Comparison of ENCODE assay signal across 15 cellular contexts in genomic region chr7:114088541-114088940, GRCh38.
DNase-seq lines count a peak whose midpoint lies in the region; ATAC-seq and TF ChIP-seq lines count a peak whose summit lies in the region.
"Had no signal": no experiment of that assay in that cellular context is flagged by ENCODE, and none has a peak within 500 bp of the region (broad histone marks: within the 10 kb centered on the region; RNA-seq: fewer than 3 reads in every experiment).

No MANE protein-coding gene starts in this region.

- intact Hi-C loops in body of pancreas (cut with DNase I), result no loop called here

- H3K4me1 Mint-ChIP-seq in H9, result peaks cover 30 to 32% of the 10 kb centered on the region in 2 experiments

- H3K56ac ChIP-seq in H9 (ENCODE audit: insufficient read length, low read depth, low read length), result no peak overlapping the region

- no peak overlapping the region for H4K5ac ChIP-seq in H9 (ENCODE audit: insufficient read length, low read depth, low read length)

- H3K4ac ChIP-seq in H9 (ENCODE audit: low read depth, low read length), result no peak overlapping the region

- H3K9ac ChIP-seq in H9 (ENCODE audit: extremely low read depth, insufficient read length, low read length), result no peak overlapping the region
- H3K9ac ChIP-seq in iPS-20b (ENCODE audit: low read depth, low read length), result no peak overlapping the region
- peak overlapping the region; percentile 77 to 98 (median 88) for H3K9ac ChIP-seq in skeletal muscle tissue (ENCODE audit: low read depth in 1 of 3, low read length in 3 of 3)
- H3K9ac ChIP-seq: parathyroid adenoma had no signal

- H3K27me3 ChIP-seq in H9 (ENCODE audit: insufficient read depth, low read length) (peaks cover 30% of the 10 kb centered on the region), body of pancreas (no peaks in the 10 kb centered on the region), iPS-20b (ENCODE audit: insufficient read depth, low read length) (peaks cover 72% of the 10 kb centered on the region), skeletal muscle tissue (ENCODE audit: control insufficient read depth in 3 of 3, insufficient read depth in 3 of 3, low read length in 3 of 3) (peaks cover 0 to 7% (median 3%) of the 10 kb centered on the region in 3 donors), HAP-1 (ENCODE audit: low read depth) (peaks cover 59% of the 10 kb centered on the region)

- H4K20me1 ChIP-seq in H9 (ENCODE audit: control insufficient read depth, insufficient read depth, insufficient read length), result no peaks in the 10 kb centered on the region

- no peak overlapping the region for H2BK120ac ChIP-seq in H9 (ENCODE audit: low read depth, low read length, poor library complexity, severe bottlenecking)

- no peak overlapping the region for H3K18ac ChIP-seq in H9 (ENCODE audit: insufficient read length, low read depth, low read length)

- no peaks in the 10 kb centered on the region for H3K79me2 ChIP-seq in H9 (ENCODE audit: insufficient read depth, low read length)
- H3K79me2 ChIP-seq: parathyroid adenoma had no signal

- H3K4me3 Mint-ChIP-seq in H9, result peak overlapping the region in 1 of 2 experiments; percentile 87; a peak in 3 of 5 replicates

- no peaks in the 10 kb centered on the region for H3K79me1 ChIP-seq in H9 (ENCODE audit: insufficient read depth, low read depth, low read length, poor library complexity, severe bottlenecking)

- no peak overlapping the region for H3K23ac ChIP-seq in H9 (ENCODE audit: insufficient read length, low read depth, low read length)

- peaks cover 34% of the 10 kb centered on the region for H3K23me2 ChIP-seq in H9 (ENCODE audit: insufficient read length, low read depth, low read length, poor library complexity, severe bottlenecking)

- H3K27ac Mint-ChIP-seq in H9, result no peak overlapping the region

- H3K36me3 ChIP-seq in body of pancreas (replicated peaks in 1 of 2; ENCODE audit: insufficient read depth in 1 of 2, low read depth in 2 of 2) (no peaks in the 10 kb centered on the region), iPS-20b (ENCODE audit: insufficient read depth, low read depth, low read length) (no peaks in the 10 kb centered on the region), skeletal muscle tissue (ENCODE audit: control insufficient read depth in 3 of 3, insufficient read depth in 3 of 3, low read length in 3 of 3) (no peaks in the 10 kb centered on the region), HAP-1 (replicated peaks) (no peaks in the 10 kb centered on the region)

- no peak overlapping the region for H3K27ac ChIP-seq in H9 (ENCODE audit: insufficient read length, low read depth, low read length)
- peak overlapping the region; percentile 30 to 97 (median 96) for H3K27ac ChIP-seq in body of pancreas
- H3K27ac ChIP-seq in iPS-20b (ENCODE audit: low read length), result no peak overlapping the region
- H3K27ac ChIP-seq in skeletal muscle tissue (ENCODE audit: low read depth, low read length), result peak overlapping the region; percentile 99
- H3K27ac ChIP-seq: parathyroid adenoma had no signal

- no peak overlapping the region for H2BK15ac ChIP-seq in H9 (ENCODE audit: low read depth, low read length)

- no CpG with 5 or more reads among the region's 1 CpG for WGBS in H9 (ENCODE audit: extremely low coverage, insufficient read length, low lambda C conversion rate)
- 35 to 41% methylated on average over 1 of the region's 1 CpG for WGBS in body of pancreas, 2 donors

- ATAC-seq in body of pancreas (no peak), HG02884 (IDR thresholded peaks at IDR 0.05; ENCODE audit: unreplicated experiment) (no peak), GM18868 (IDR thresholded peaks at IDR 0.05; ENCODE audit: unreplicated experiment) (no peak)
- ATAC-seq: GM12878 had no signal

- H3K4me3 ChIP-seq in body of pancreas, result no peak overlapping the region
- peak overlapping the region; percentile 48 for H3K4me3 ChIP-seq in iPS-20b (ENCODE audit: low read length)
- peak overlapping the region; percentile 72 to 89 (median 88) for H3K4me3 ChIP-seq in skeletal muscle tissue (ENCODE audit: low read length in 3 of 3)
- no peak overlapping the region for H3K4me3 ChIP-seq in HAP-1
- H3K4me3 ChIP-seq: GM12878, lung had no signal

- H4K91ac ChIP-seq in H9 (ENCODE audit: insufficient read length, low read depth, low read length), result no peak overlapping the region

- H3K9me3 ChIP-seq in H9 (ENCODE audit: control insufficient read depth, low read depth, low read length), result no peaks in the 10 kb centered on the region
- no peaks in the 10 kb centered on the region for H3K9me3 ChIP-seq in body of pancreas
- H3K9me3 ChIP-seq in iPS-20b (ENCODE audit: insufficient read depth, low read depth, low read length), result no peaks in the 10 kb centered on the region
- H3K9me3 ChIP-seq in skeletal muscle tissue (ENCODE audit: control insufficient read depth in 3 of 3, low read length in 3 of 3), result no peaks in the 10 kb centered on the region
- no peaks in the 10 kb centered on the region for H3K9me3 ChIP-seq in HAP-1

- DNase-seq in H9 (no peak), body of pancreas (no peak), HAP-1 (ENCODE audit: low spot score in 2 of 2) (no peak), NCI-H187 treated with DMSO at 0.1 percent for 48 hours (lab: John Stamatoyannopoulos, UW) (no peak)
- DNase-seq: activated CD4-positive, alpha-beta T cell treated with anti-CD3 and anti-CD28 coated beads, Interleukin-2, amount 50 U/mL, for 4 hours; effector memory CD4-positive, alpha-beta T cell; NCI-H226; stimulated activated CD4-positive, alpha-beta T cell treated with anti-CD3 and anti-CD28 coated beads, Interleukin-2, amount 100 ng/mL, for 24 hours had no signal

- no peaks in the 10 kb centered on the region for H3K4me1 ChIP-seq in H9 (ENCODE audit: insufficient read depth, low read length)
- peaks cover 40% of the 10 kb centered on the region for H3K4me1 ChIP-seq in body of pancreas
- H3K4me1 ChIP-seq in iPS-20b (ENCODE audit: insufficient read depth, low read length), result no peaks in the 10 kb centered on the region
- peaks cover 2 to 11% (median 11%) of the 10 kb centered on the region in 3 donors for H3K4me1 ChIP-seq in skeletal muscle tissue (ENCODE audit: control insufficient read depth in 3 of 3, insufficient read depth in 3 of 3, low read length in 3 of 3)
- no peaks in the 10 kb centered on the region; the same call in 1 of the 2 replicates for H3K4me1 ChIP-seq in HAP-1
- H3K4me1 ChIP-seq: parathyroid adenoma had no signal

- TF ChIP-seq CTCF in H9 (conservative IDR thresholded peaks at IDR 0.05) (no peak), body of pancreas (IDR thresholded peaks at IDR 0.05) (no peak)

- no peak overlapping the region for H3T11ph ChIP-seq in H9 (ENCODE audit: low read length)

- no peak overlapping the region for H2BK20ac ChIP-seq in H9 (ENCODE audit: low read depth, low read length, poor library complexity, severe bottlenecking)

- peaks cover 0 to 3% of the 10 kb centered on the region in 2 experiments; a peak in 2 of 5 replicates for H3K9me3 Mint-ChIP-seq in H9

- no peak overlapping the region for H4K8ac ChIP-seq in H9 (replicated peaks; ENCODE audit: insufficient read length, low read depth, low read length)

- TF ChIP-seq POLR2A in body of pancreas (IDR thresholded peaks at IDR 0.05), result no peak

- no peaks in the 10 kb centered on the region; a peak in 1 of 7 replicates for H3K36me3 Mint-ChIP-seq in H9 (ENCODE audit: insufficient read depth in 1 of 3, low read depth in 3 of 3)

- H2AFZ ChIP-seq in H9 (ENCODE audit: low read length), result no peak overlapping the region
- H2AFZ ChIP-seq: parathyroid adenoma had no signal

- H2BK5ac ChIP-seq in H9 (ENCODE audit: insufficient read length, low read length), result no peak overlapping the region

- no peak overlapping the region for H3K14ac ChIP-seq in H9 (ENCODE audit: insufficient read depth, low read length)

- in situ Hi-C loops in HAP-1 (cut with MboI; ENCODE audit: low sequenced_read_pairs), result loop anchor here (25.0 kb wide), 1 partner anchor 574 kb away; no protein-coding TSS in a partner anchor

- H2BK12ac ChIP-seq in H9 (ENCODE audit: insufficient read length, low read depth, low read length), result no peak overlapping the region

- H3K4me2 ChIP-seq in H9 (ENCODE audit: insufficient read depth, insufficient read length, low read length), result peak overlapping the region; percentile 82

- H2AK5ac ChIP-seq in H9 (ENCODE audit: insufficient read length, low read length), result no peak overlapping the region

- peaks cover 85% of the 10 kb centered on the region for H3K27me3 Mint-ChIP-seq in H9 (ENCODE audit: low read depth)

Comparison
In these comparisons a context has a peak if more than half of its experiments do, and no peak if none do; other contexts are left out.
1. H3K27ac ChIP-seq: peak in body of pancreas (4 of 4) and skeletal muscle tissue (single experiment); none in H9 (single experiment) and iPS-20b (single experiment).
2. H3K9ac ChIP-seq: peak in skeletal muscle tissue (3 of 3); none in H9 (single experiment) and iPS-20b (single experiment).
3. H3K4me3 ChIP-seq: peak in iPS-20b (single experiment) and skeletal muscle tissue (3 of 3); none in body of pancreas (0 of 2) and HAP-1 (single experiment).